18 cellular contexts compared by ENCODE assay signal in the genomic region with DNA sequence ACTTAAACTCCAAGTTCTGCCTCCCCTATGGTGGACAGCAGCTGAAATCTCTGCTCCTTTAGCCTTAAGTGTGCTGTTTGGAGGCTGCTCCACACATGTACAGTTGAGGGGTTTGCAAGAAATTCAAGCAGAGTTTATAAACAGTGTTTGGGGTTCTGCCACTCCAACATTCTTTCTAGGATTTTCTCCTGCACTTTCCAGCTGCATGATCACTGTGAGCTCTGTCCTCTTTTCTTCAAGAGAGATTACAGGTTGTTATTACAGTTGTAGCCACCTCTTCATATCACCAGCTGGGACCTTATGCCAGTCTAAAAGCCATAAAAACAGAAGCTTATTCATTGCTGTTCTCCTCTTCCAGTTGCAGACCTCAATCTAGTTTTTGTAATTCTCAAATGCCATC. TPM values are rescaled to one million over a fixed set of nuclear protein-coding genes. Genes with fewer than 3 reads are reported as not detected.
A peak's percentile ranks its signal among the peaks of the same experiment; 100 is the strongest.
DNase-seq lines count a peak whose midpoint lies in the region; ATAC-seq and TF ChIP-seq lines count a peak whose summit lies in the region.
"Had no signal": no experiment of that assay in that cellular context is flagged by ENCODE, and none has a peak within 500 bp of the region (broad histone marks: within the 10 kb centered on the region; RNA-seq: fewer than 3 reads in every experiment).

No MANE protein-coding gene starts in this region.

- H3K4me3 ChIP-seq in left ventricle myocardium inferior = no peak overlapping the region
- no peak overlapping the region for H3K4me3 ChIP-seq in IMR-90 (ENCODE audit: insufficient read depth, low read depth, low read length)
- H3K4me3 ChIP-seq in mesendoderm (ENCODE audit: low read length) = no peak overlapping the region
- H3K4me3 ChIP-seq: A549 had no signal

- no peak overlapping the region for H2AK5ac ChIP-seq in IMR-90 (ENCODE audit: low read depth, low read length)
- no peak overlapping the region for H2AK5ac ChIP-seq in mesendoderm (ENCODE audit: low read length)

- H3K27me3 Mint-ChIP-seq in activated T-cell treated with anti-CD3 and anti-CD28 coated beads, Interleukin-2, amount 50 U/mL, for 72 hours (ENCODE audit: low read depth) = no peaks in the 10 kb centered on the region
- no peaks in the 10 kb centered on the region for H3K27me3 Mint-ChIP-seq in activated T-cell treated with anti-CD3 and anti-CD28 coated beads, Interleukin-2, amount 50 U/mL, for 4 hours (ENCODE audit: low read depth)
- no peaks in the 10 kb centered on the region for H3K27me3 Mint-ChIP-seq in naive thymus-derived CD8-positive, alpha-beta T cell
- H3K27me3 Mint-ChIP-seq: CD8-positive, alpha-beta memory T cell had no signal

- no peak for DNase-seq in activated T-cell treated with anti-CD3 and anti-CD28 coated beads, Interleukin-2, amount 50 U/mL, for 72 hours
- no peak for DNase-seq in activated T-cell treated with anti-CD3 and anti-CD28 coated beads, Interleukin-2, amount 50 U/mL, for 4 hours
- DNase-seq in left ventricle myocardium inferior = no peak
- no peak for DNase-seq in Right ventricle myocardium superior
- no peak for DNase-seq in IMR-90
- DNase-seq in naive thymus-derived CD8-positive, alpha-beta T cell = no peak
- no peak for DNase-seq in mesendoderm
- no peak for DNase-seq in omental fat pad (ENCODE audit: low spot score)
- DNase-seq: BE2C; Caco-2; CD8-positive, alpha-beta memory T cell; DND-41; GDM1; GOT3; H9 had no signal

- H3K27ac ChIP-seq in left ventricle myocardium inferior (replicated peaks) (peak overlapping the region; percentile 65), IMR-90 (ENCODE audit: insufficient read depth, low read length) (no peak overlapping the region), mesendoderm (ENCODE audit: low read depth, low read length) (no peak overlapping the region)
- H3K27ac ChIP-seq: A549, C4-2B had no signal

- H2BK15ac ChIP-seq in IMR-90 (ENCODE audit: low read depth, low read length) = no peak overlapping the region
- H2BK15ac ChIP-seq in mesendoderm (replicated peaks; ENCODE audit: low read depth) = no peak overlapping the region

- H3K9ac ChIP-seq in IMR-90 (ENCODE audit: low read depth, low read length) (no peak overlapping the region), mesendoderm (ENCODE audit: low read length) (no peak overlapping the region)

- H3K4ac ChIP-seq in IMR-90 (ENCODE audit: low read depth, low read length) = no peak overlapping the region
- no peak overlapping the region for H3K4ac ChIP-seq in mesendoderm (ENCODE audit: low read depth, low read length)

- H3K9me3 ChIP-seq in left ventricle myocardium inferior (replicated peaks) (no peaks in the 10 kb centered on the region), IMR-90 (ENCODE audit: control insufficient read depth, insufficient read depth, low read length) (no peaks in the 10 kb centered on the region)
- H3K9me3 ChIP-seq: A549, BE2C, Caco-2 had no signal

- no peak for ATAC-seq in activated T-cell treated with anti-CD3 and anti-CD28 coated beads, Interleukin-2, amount 50 U/mL, for 72 hours (replicated peaks in 1 of 2)
- ATAC-seq in activated T-cell treated with anti-CD3 and anti-CD28 coated beads, Interleukin-2, amount 50 U/mL, for 4 hours = no peak
- ATAC-seq in Right ventricle myocardium superior (ENCODE audit: poor library complexity) = no peak
- ATAC-seq in IMR-90 (ENCODE audit: low read depth) = peak; percentile 27; the same call in 1 of the 2 replicates
- no peak for ATAC-seq in naive thymus-derived CD8-positive, alpha-beta T cell
- no peak for ATAC-seq in omental fat pad (ENCODE audit: low FRiP score)
- ATAC-seq: A549, HepG2 had no signal

- H3K27me3 ChIP-seq in left ventricle myocardium inferior (ENCODE audit: low read depth) = no peaks in the 10 kb centered on the region
- H3K27me3 ChIP-seq in IMR-90 (ENCODE audit: control insufficient read depth, insufficient read depth, low read length) = no peaks in the 10 kb centered on the region
- H3K27me3 ChIP-seq in mesendoderm (ENCODE audit: insufficient read depth, low read length, poor library complexity) = no peaks in the 10 kb centered on the region
- H3K27me3 ChIP-seq: BE2C had no signal

- in situ Hi-C loops in IMR-90 (cut with MboI; ENCODE audit: low sequenced_read_pairs) = loop anchor here (25.0 kb wide), 1 partner anchor 483 kb away; no protein-coding TSS in a partner anchor

- intact Hi-C loops in left ventricle myocardium inferior (cut with micrococcal nuclease) = no loop called here
- intact Hi-C loops in Right ventricle myocardium superior (cut with DNase I) = no loop called here
- intact Hi-C loops in IMR-90 (cut with micrococcal nuclease) = no loop called here

- no peak overlapping the region for H3K14ac ChIP-seq in IMR-90 (replicated peaks; ENCODE audit: low read depth, low read length)

- no peak overlapping the region for H3K23ac ChIP-seq in IMR-90 (ENCODE audit: low read depth, low read length)
- no peak overlapping the region for H3K23ac ChIP-seq in mesendoderm (ENCODE audit: low read length)

- TF ChIP-seq RAD21 in IMR-90 (IDR thresholded peaks at IDR 0.05; ENCODE audit: low read length) = no peak

- TF ChIP-seq CTCF in left ventricle myocardium inferior (IDR thresholded peaks at IDR 0.05; ENCODE audit: borderline replicate concordance) = no peak
- no peak for TF ChIP-seq CTCF in IMR-90 (conservative IDR thresholded peaks at IDR 0.05; ENCODE audit: low read depth, low read length)
- TF ChIP-seq CTCF in omental fat pad (IDR thresholded peaks at IDR 0.05) = no peak

- H3K79me1 ChIP-seq in IMR-90 (ENCODE audit: low read depth in 1 of 2, low read length in 2 of 2) (peaks cover 5 to 26% of the 10 kb centered on the region in 2 experiments), mesendoderm (ENCODE audit: low read length) (no peaks in the 10 kb centered on the region)

- TF ChIP-seq POLR2A in IMR-90 (IDR thresholded peaks at IDR 0.05; ENCODE audit: low read depth, low read length) = no peak

- H4K8ac ChIP-seq in IMR-90 (ENCODE audit: low read depth in 2 of 2, low read length in 2 of 2) (no peak overlapping the region), mesendoderm (ENCODE audit: low read depth, low read length) (no peak overlapping the region)

- no peak overlapping the region for H3K18ac ChIP-seq in IMR-90 (ENCODE audit: low read depth, low read length)
- no peak overlapping the region for H3K18ac ChIP-seq in mesendoderm (ENCODE audit: low read length)

- no TSS peak for BruUV-seq in IMR-90 (replicated peaks; lab: Mats Ljungman, UMichigan)

- H2AFZ ChIP-seq in IMR-90 (replicated peaks; ENCODE audit: low read length, poor library complexity) = no peak overlapping the region

- peaks cover under 1 to 17% of the 10 kb centered on the region in 2 donors for H3K36me3 Mint-ChIP-seq in activated T-cell treated with anti-CD3 and anti-CD28 coated beads, Interleukin-2, amount 50 U/mL, for 72 hours (ENCODE audit: insufficient read depth in 2 of 2)
- peaks cover 37% of the 10 kb centered on the region for H3K36me3 Mint-ChIP-seq in activated T-cell treated with anti-CD3 and anti-CD28 coated beads, Interleukin-2, amount 50 U/mL, for 4 hours (ENCODE audit: insufficient read depth)
- H3K36me3 Mint-ChIP-seq in naive thymus-derived CD8-positive, alpha-beta T cell = peaks cover 5 to 80% (median 10%) of the 10 kb centered on the region in 3 donors

- no peaks in the 10 kb centered on the region for H3K79me2 ChIP-seq in mesendoderm (ENCODE audit: control insufficient read depth, insufficient read depth, low read length)

- H3K9me1 ChIP-seq in IMR-90 (ENCODE audit: insufficient read depth, low read length) = no peaks in the 10 kb centered on the region; the same call in none of the 2 replicates

- H4K5ac ChIP-seq in IMR-90 (ENCODE audit: low read depth, low read length) = no peak overlapping the region
- H4K5ac ChIP-seq in mesendoderm (ENCODE audit: low read length) = no peak overlapping the region

- no peaks in the 10 kb centered on the region for H4K20me1 ChIP-seq in IMR-90 (ENCODE audit: insufficient read depth, low read length)

- H2BK5ac ChIP-seq in IMR-90 (ENCODE audit: low read depth, low read length, poor library complexity, severe bottlenecking) (no peak overlapping the region), mesendoderm (ENCODE audit: low read length) (no peak overlapping the region)

- no peak overlapping the region for H2BK20ac ChIP-seq in IMR-90 (ENCODE audit: low read depth, low read length)

- H3K4me2 ChIP-seq in IMR-90 (ENCODE audit: low read depth, low read length) = no peak overlapping the region
- H3K4me2 ChIP-seq in mesendoderm (ENCODE audit: low read length) = no peak overlapping the region
- H3K4me2 ChIP-seq: A549 had no signal

- peak overlapping the region; percentile 70 for H3K27ac Mint-ChIP-seq in activated T-cell treated with anti-CD3 and anti-CD28 coated beads, Interleukin-2, amount 50 U/mL, for 72 hours
- H3K27ac Mint-ChIP-seq in naive thymus-derived CD8-positive, alpha-beta T cell = peak overlapping the region in 7 of 10 donors; percentile 14 to 78 (median 57)
- H3K27ac Mint-ChIP-seq: H9 had no signal

- H3K56ac ChIP-seq in IMR-90 (ENCODE audit: extremely low read depth, insufficient read depth, low read length) = no peak overlapping the region
- H3K56ac ChIP-seq in mesendoderm (ENCODE audit: low read length) = no peak overlapping the region

- POLR2A ChIA-PET in IMR-90 (lab: Charles Lee; ENCODE audit: unreplicated experiment) = no interaction called here
- POLR2A ChIA-PET in naive thymus-derived CD8-positive, alpha-beta T cell (lab: Charles Lee) = interaction anchor here (1.5 to 9.1 kb wide), 2 partner anchors 8 to 10 kb away, joined by 4 to 69 read pairs; a partner anchor contains a TSS

- H3K4me1 Mint-ChIP-seq in activated T-cell treated with anti-CD3 and anti-CD28 coated beads, Interleukin-2, amount 50 U/mL, for 72 hours (ENCODE audit: low read depth) = peaks cover 68% of the 10 kb centered on the region
- H3K4me1 Mint-ChIP-seq in activated T-cell treated with anti-CD3 and anti-CD28 coated beads, Interleukin-2, amount 50 U/mL, for 4 hours (ENCODE audit: low read depth) = peaks cover 72% of the 10 kb centered on the region
- peaks cover 38 to 84% (median 80%) of the 10 kb centered on the region in 4 donors for H3K4me1 Mint-ChIP-seq in naive thymus-derived CD8-positive, alpha-beta T cell

- H3K36me3 ChIP-seq in left ventricle myocardium inferior (peaks cover 1% of the 10 kb centered on the region), IMR-90 (ENCODE audit: control insufficient read depth, insufficient read depth, low read length) (no peaks in the 10 kb centered on the region), mesendoderm (ENCODE audit: control insufficient read depth, insufficient read depth, low read length) (no peaks in the 10 kb centered on the region)

- H2BK120ac ChIP-seq in IMR-90 (ENCODE audit: low read depth, low read length) (no peak overlapping the region), mesendoderm (ENCODE audit: low read depth, low read length) (no peak overlapping the region)

- dilution Hi-C loops in IMR-90 (cut with HindIII; ENCODE audit: low sequenced_read_pairs, unreplicated experiment) = no loop called here

- H2AK9ac ChIP-seq in IMR-90 (replicated peaks; ENCODE audit: low read depth, low read length, poor library complexity) = no peak overlapping the region

- no peak overlapping the region for H3K4me3 Mint-ChIP-seq in activated T-cell treated with anti-CD3 and anti-CD28 coated beads, Interleukin-2, amount 50 U/mL, for 72 hours
- no peak overlapping the region for H3K4me3 Mint-ChIP-seq in activated T-cell treated with anti-CD3 and anti-CD28 coated beads, Interleukin-2, amount 50 U/mL, for 4 hours
- H3K4me3 Mint-ChIP-seq in naive thymus-derived CD8-positive, alpha-beta T cell = peak overlapping the region in 2 of 10 donors; percentile 15 to 23
- H3K4me3 Mint-ChIP-seq: H9 had no signal

- peaks cover 62% of the 10 kb centered on the region for H3K4me1 ChIP-seq in left ventricle myocardium inferior
- no peaks in the 10 kb centered on the region; the same call in 1 of the 2 replicates for H3K4me1 ChIP-seq in IMR-90 (ENCODE audit: control insufficient read depth, insufficient read depth, low read length)
- no peaks in the 10 kb centered on the region for H3K4me1 ChIP-seq in mesendoderm (ENCODE audit: control insufficient read depth, low read depth, low read length)
- H3K4me1 ChIP-seq: Caco-2 had no signal

- no peaks in the 10 kb centered on the region for H3K9me3 Mint-ChIP-seq in activated T-cell treated with anti-CD3 and anti-CD28 coated beads, Interleukin-2, amount 50 U/mL, for 72 hours
- no peaks in the 10 kb centered on the region for H3K9me3 Mint-ChIP-seq in activated T-cell treated with anti-CD3 and anti-CD28 coated beads, Interleukin-2, amount 50 U/mL, for 4 hours
- H3K9me3 Mint-ChIP-seq in naive thymus-derived CD8-positive, alpha-beta T cell = no peaks in the 10 kb centered on the region
- H3K9me3 Mint-ChIP-seq: CD8-positive, alpha-beta memory T cell; H9 had no signal

- no peak overlapping the region for H4K91ac ChIP-seq in IMR-90 (ENCODE audit: insufficient read depth, low read depth, low read length)

- CTCF ChIA-PET in IMR-90 (lab: Yijun Ruan, JAX) = interaction anchor here (0.6 kb wide), 1 partner anchor 16 kb away, joined by 3 read pairs; no protein-coding TSS in a partner anchor

RNA-seq across cellular contexts. Expression of a gene that starts 8.4 kb away (rescaled TPM):
- total RNA-seq in activated T-cell treated with anti-CD3 and anti-CD28 coated beads, Interleukin-2, amount 50 U/mL, for 72 hours = 10 to 100 TPM; 30.4 to 31.3 TPM
- 10 to 100 TPM; 12.8 to 13.5 (median 13.1) TPM for total RNA-seq in activated T-cell treated with anti-CD3 and anti-CD28 coated beads, Interleukin-2, amount 50 U/mL, for 4 hours
- total RNA-seq in left ventricle myocardium inferior (20.8 TPM), Right ventricle myocardium superior (15.2 TPM), IMR-90 (2012; rRNA removed) (4.2 and 6.6 TPM in 2 replicates), omental fat pad (10 to 100 TPM in 1 of 4 donors, 1 to 10 TPM in 3; 5.5 to 12.3 (median 8.6) TPM)
- polyA plus RNA-seq in IMR-90 (2012; rRNA removed) = 4.2 and 4.4 TPM in 2 replicates
- polyA plus RNA-seq in IMR-90 (2012; cell fraction: cytosol; rRNA removed) = 0.94 and 1.2 TPM in 2 replicates
- 5.3 and 16.5 TPM in 2 replicates for polyA plus RNA-seq in IMR-90 (2012; cell fraction: nucleus; rRNA removed; ENCODE audit: low replicate concordance)
- total RNA-seq in naive thymus-derived CD8-positive, alpha-beta T cell = 10 to 100 TPM; 65.7 to 69.7 TPM
- 10 to 100 TPM; 20.6 to 38.2 (median 24.3) TPM for polyA plus RNA-seq in naive thymus-derived CD8-positive, alpha-beta T cell
- 4.1 TPM for polyA plus RNA-seq in mesendoderm (2013, experiment 1 of 2)
- polyA plus RNA-seq in mesendoderm (2013, experiment 2 of 2) = 3.8 TPM

RNA-seq across cellular contexts. Expression of a gene that starts 9.3 kb away (rescaled TPM):
- total RNA-seq in activated T-cell treated with anti-CD3 and anti-CD28 coated beads, Interleukin-2, amount 50 U/mL, for 72 hours = 10 to 100 TPM; 46.9 to 49.5 TPM
- 10 to 100 TPM; 24.0 to 28.5 (median 27.1) TPM for total RNA-seq in activated T-cell treated with anti-CD3 and anti-CD28 coated beads, Interleukin-2, amount 50 U/mL, for 4 hours
- total RNA-seq in left ventricle myocardium inferior = 25.9 TPM
- 21.5 TPM for total RNA-seq in Right ventricle myocardium superior
- total RNA-seq in IMR-90 (2012; rRNA removed) = 37.3 and 63.0 TPM in 2 replicates
- polyA plus RNA-seq in IMR-90 (2012; rRNA removed) = 13.6 and 19.0 TPM in 2 replicates
- polyA plus RNA-seq in IMR-90 (2012; cell fraction: cytosol; rRNA removed) = 2.8 and 3.1 TPM in 2 replicates
- 4.5 and 27.9 TPM in 2 replicates for polyA plus RNA-seq in IMR-90 (2012; cell fraction: nucleus; rRNA removed; ENCODE audit: low replicate concordance)
- 10 to 100 TPM; 87.8 to 88.9 TPM for total RNA-seq in naive thymus-derived CD8-positive, alpha-beta T cell
- 10 to 100 TPM; 38.3 to 64.4 (median 43.0) TPM for polyA plus RNA-seq in naive thymus-derived CD8-positive, alpha-beta T cell
- 26.0 TPM for polyA plus RNA-seq in mesendoderm (2013, experiment 1 of 2)
- 25.7 TPM for polyA plus RNA-seq in mesendoderm (2013, experiment 2 of 2)
- total RNA-seq in omental fat pad = 10 to 100 TPM; 35.9 to 54.2 (median 43.7) TPM

RNA-seq across cellular contexts. Expression of a gene that starts 30.0 kb away (rescaled TPM):
- 1 to 10 TPM; 1.2 to 1.9 TPM for total RNA-seq in activated T-cell treated with anti-CD3 and anti-CD28 coated beads, Interleukin-2, amount 50 U/mL, for 72 hours
- total RNA-seq in activated T-cell treated with anti-CD3 and anti-CD28 coated beads, Interleukin-2, amount 50 U/mL, for 4 hours = under 1 TPM; 0.65 to 0.83 (median 0.69) TPM
- total RNA-seq in left ventricle myocardium inferior = 0.19 TPM
- 0.16 TPM for total RNA-seq in Right ventricle myocardium superior
- total RNA-seq in IMR-90 (2012; rRNA removed) = 0.72 and 1.4 TPM in 2 replicates
- 0.14 and 0.21 TPM in 2 replicates for polyA plus RNA-seq in IMR-90 (2012; rRNA removed)
- polyA plus RNA-seq in IMR-90 (2012; cell fraction: cytosol; rRNA removed) = 0.03 TPM in 2 replicates
- polyA plus RNA-seq in IMR-90 (2012; cell fraction: nucleus; rRNA removed; ENCODE audit: low replicate concordance) = 0.01 and 0.10 TPM in 2 replicates
- under 1 TPM; 0.23 to 0.49 TPM for total RNA-seq in naive thymus-derived CD8-positive, alpha-beta T cell
- polyA plus RNA-seq in naive thymus-derived CD8-positive, alpha-beta T cell = under 1 TPM; 0.05 to 0.38 (median 0.07) TPM
- 2.5 TPM for polyA plus RNA-seq in mesendoderm (2013, experiment 1 of 2)
- polyA plus RNA-seq in mesendoderm (2013, experiment 2 of 2) = 2.5 TPM
- 1 to 10 TPM in 1 of 4 donors, under 1 TPM in 3; 0.47 to 1.4 (median 0.66) TPM for total RNA-seq in omental fat pad

RNA-seq across cellular contexts. Expression of a gene that starts 45.3 kb away (rescaled TPM):
- 1 to 10 TPM; 5.5 to 7.7 TPM for total RNA-seq in activated T-cell treated with anti-CD3 and anti-CD28 coated beads, Interleukin-2, amount 50 U/mL, for 72 hours
- total RNA-seq in activated T-cell treated with anti-CD3 and anti-CD28 coated beads, Interleukin-2, amount 50 U/mL, for 4 hours = 1 to 10 TPM; 1.4 to 1.8 (median 1.4) TPM
- total RNA-seq in left ventricle myocardium inferior (34.0 TPM), Right ventricle myocardium superior (14.1 TPM), IMR-90 (2012; rRNA removed) (18.9 and 19.7 TPM in 2 replicates), omental fat pad (10 to 100 TPM in 3 of 4 donors, 1 to 10 TPM in 1; 4.7 to 23.4 (median 17.5) TPM)
- 18.4 and 20.0 TPM in 2 replicates for polyA plus RNA-seq in IMR-90 (2012; rRNA removed)
- 7.7 and 22.7 TPM in 2 replicates for polyA plus RNA-seq in IMR-90 (2012; cell fraction: cytosol; rRNA removed)
- polyA plus RNA-seq in IMR-90 (2012; cell fraction: nucleus; rRNA removed; ENCODE audit: low replicate concordance) = 11.5 and 11.7 TPM in 2 replicates
- total RNA-seq in naive thymus-derived CD8-positive, alpha-beta T cell = 1 to 10 TPM; 2.3 TPM
- polyA plus RNA-seq in naive thymus-derived CD8-positive, alpha-beta T cell = 1 to 10 TPM in 1 of 3 donors, under 1 TPM in 1, not detected in 1; 0.30 to 1.2 TPM
- polyA plus RNA-seq in mesendoderm (2013, experiment 1 of 2) = 9.4 TPM
- 9.7 TPM for polyA plus RNA-seq in mesendoderm (2013, experiment 2 of 2)

RNA-seq across cellular contexts. Expression of a gene that starts 54.5 kb away (rescaled TPM):
- total RNA-seq in activated T-cell treated with anti-CD3 and anti-CD28 coated beads, Interleukin-2, amount 50 U/mL, for 72 hours = under 1 TPM in 1 of 2 donors, not detected in 1; 0.16 TPM
- total RNA-seq in activated T-cell treated with anti-CD3 and anti-CD28 coated beads, Interleukin-2, amount 50 U/mL, for 4 hours = not detected
- total RNA-seq in left ventricle myocardium inferior = 0.36 TPM
- 0.19 TPM for total RNA-seq in Right ventricle myocardium superior
- total RNA-seq in IMR-90 (2012; rRNA removed) = 0.28 and 0.54 TPM in 2 replicates
- 0.15 and 0.19 TPM in 2 replicates for polyA plus RNA-seq in IMR-90 (2012; rRNA removed)
- 0.08 TPM in 1 of 2 replicates, not detected in the other for polyA plus RNA-seq in IMR-90 (2012; cell fraction: cytosol; rRNA removed)
- 0.65 TPM in 1 of 2 replicates, not detected in the other for polyA plus RNA-seq in IMR-90 (2012; cell fraction: nucleus; rRNA removed; ENCODE audit: low replicate concordance)
- not detected for total RNA-seq in naive thymus-derived CD8-positive, alpha-beta T cell
- polyA plus RNA-seq in naive thymus-derived CD8-positive, alpha-beta T cell = not detected
- 0.37 TPM for polyA plus RNA-seq in mesendoderm (2013, experiment 1 of 2)
- 0.28 TPM for polyA plus RNA-seq in mesendoderm (2013, experiment 2 of 2)
- 1 to 10 TPM in 3 of 4 donors, under 1 TPM in 1; 0.63 to 3.2 (median 2.1) TPM for total RNA-seq in omental fat pad
